In the genomic region with DNA sequence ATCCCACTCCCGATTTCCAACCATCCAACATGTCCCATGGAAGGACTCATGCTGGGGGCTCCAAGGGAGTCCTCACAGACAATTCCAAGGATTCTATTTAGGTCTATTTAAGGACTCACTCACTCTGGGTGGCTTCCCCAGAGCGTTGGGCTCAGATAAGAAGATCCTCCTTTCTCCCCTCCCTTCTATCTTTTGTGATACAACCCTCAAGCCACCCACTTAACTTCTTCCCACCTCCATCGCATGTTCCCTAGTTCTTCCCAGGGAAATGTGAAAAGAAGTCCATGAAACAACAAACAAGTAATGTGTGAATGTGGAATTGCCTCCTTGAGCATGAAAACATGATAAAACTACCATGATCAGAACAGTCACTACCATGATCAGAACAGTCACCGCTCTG, we compare ENCODE assay signal across 31 cellular contexts. TPM values are rescaled to one million over a fixed set of nuclear protein-coding genes. Genes with fewer than 3 reads are reported as not detected.
DNase-seq lines count a peak whose midpoint lies in the region; ATAC-seq and TF ChIP-seq lines count a peak whose summit lies in the region.
"Had no signal": no experiment of that assay in that cellular context is flagged by ENCODE, and none has a peak within 500 bp of the region (broad histone marks: within the 10 kb centered on the region; RNA-seq: fewer than 3 reads in every experiment).

No MANE protein-coding gene starts in this region.

- H3K79me2 ChIP-seq in mammary epithelial cell (ENCODE audit: insufficient read depth, low read length) = no peaks in the 10 kb centered on the region

- in situ Hi-C loops in mammary epithelial cell (cut with MboI; ENCODE audit: low sequenced_read_pairs in 2 of 2) = no loop called here

- H3K4me2 ChIP-seq in mammary epithelial cell (ENCODE audit: insufficient read depth, low read depth, low read length) = no peak overlapping the region
- H3K4me2 ChIP-seq: hepatocyte had no signal

- H3K4me3 ChIP-seq in mammary epithelial cell (replicated peaks in 1 of 3; ENCODE audit: insufficient read depth in 1 of 3, low read depth in 2 of 3, low read length in 3 of 3) (no peak overlapping the region), subcutaneous abdominal adipose tissue (ENCODE audit: low read depth in 1 of 5, low read length in 5 of 5) (no peak overlapping the region)
- H3K4me3 ChIP-seq: esophagus squamous epithelium, hepatocyte, skin epidermis had no signal

- intact Hi-C loops in MCF 10A (cut with micrococcal nuclease) = no loop called here
- intact Hi-C loops in mammary epithelial cell (cut with micrococcal nuclease) = no loop called here

- TF ChIP-seq CTCF in MCF 10A (IDR thresholded peaks at IDR 0.05; ENCODE audit: unreplicated experiment) = no peak
- no peak for TF ChIP-seq CTCF in mammary epithelial cell (conservative IDR thresholded peaks at IDR 0.05 in 1 of 2, IDR thresholded peaks at IDR 0.05 in 1 of 2; ENCODE audit: extremely low read depth in 1 of 2, insufficient read depth in 1 of 2, low read depth in 1 of 2, low read length in 2 of 2)

- no peak overlapping the region for H3K4me3 Mint-ChIP-seq in MCF 10A (ENCODE audit: unreplicated experiment)
- H3K4me3 Mint-ChIP-seq: activated T-cell treated with anti-CD3 and anti-CD28 coated beads, Interleukin-2, amount 50 U/mL, for 4 hours; CD4-positive, CD25-positive, alpha-beta regulatory T cell; natural killer cell treated with Interleukin-12 subunit alpha and Interleukin-12 subunit beta and Interleukin-15 and Interleukin-18, amount 100 ng/mL, for 72 hours had no signal

- H3K4me1 ChIP-seq in mammary epithelial cell (ENCODE audit: insufficient read depth, low read length) (no peaks in the 10 kb centered on the region), subcutaneous abdominal adipose tissue (ENCODE audit: control insufficient read depth in 5 of 5, insufficient read depth in 5 of 5, low read length in 5 of 5) (peaks cover 0 to 42% (median 8%) of the 10 kb centered on the region in 5 donors)
- H3K4me1 ChIP-seq: foreskin keratinocyte had no signal

- H3K9me3 ChIP-seq in mammary epithelial cell (replicated peaks; ENCODE audit: insufficient read depth, low read length) (peaks cover 7% of the 10 kb centered on the region), subcutaneous abdominal adipose tissue (ENCODE audit: control insufficient read depth in 5 of 5, low read length in 5 of 5) (peaks cover 0 to 2% (median 0%) of the 10 kb centered on the region in 5 donors)
- H3K9me3 ChIP-seq: esophagus squamous epithelium had no signal

- H3K27ac ChIP-seq in mammary epithelial cell (ENCODE audit: insufficient read depth, low read depth, low read length) (no peak overlapping the region), layer of hippocampus (ENCODE audit: low read depth, low read length) (peak overlapping the region; percentile 48), subcutaneous abdominal adipose tissue (ENCODE audit: low read depth, low read length) (peak overlapping the region; percentile 66)
- H3K27ac ChIP-seq: foreskin keratinocyte, hepatocyte had no signal

- WGBS in mammary epithelial cell (ENCODE audit: low coverage, missing lambda C conversion rate) = 96% methylated on average over 3 of the region's 4 CpGs

- H3K4me1 Mint-ChIP-seq in MCF 10A (ENCODE audit: insufficient read depth, unreplicated experiment) = peaks cover 8% of the 10 kb centered on the region
- H3K4me1 Mint-ChIP-seq: CD4-positive, CD25-positive, alpha-beta regulatory T cell had no signal

- no peak overlapping the region for H3K9ac ChIP-seq in mammary epithelial cell (ENCODE audit: insufficient read depth, low read length)
- peak overlapping the region in 2 of 5 donors; percentile 13 to 52 for H3K9ac ChIP-seq in subcutaneous abdominal adipose tissue (ENCODE audit: low read length in 5 of 5)

- H2AFZ ChIP-seq in mammary epithelial cell (ENCODE audit: low read depth, low read length) = no peak overlapping the region
- H2AFZ ChIP-seq: hepatocyte had no signal

- no peaks in the 10 kb centered on the region for H3K9me3 Mint-ChIP-seq in MCF 10A (ENCODE audit: unreplicated experiment)
- H3K9me3 Mint-ChIP-seq: activated T-cell treated with anti-CD3 and anti-CD28 coated beads, Interleukin-2, amount 50 U/mL, for 4 hours; CD4-positive, CD25-positive, alpha-beta regulatory T cell; natural killer cell treated with Interleukin-12 subunit alpha and Interleukin-12 subunit beta and Interleukin-15 and Interleukin-18, amount 100 ng/mL, for 72 hours had no signal

- H3K27me3 Mint-ChIP-seq in MCF 10A (ENCODE audit: insufficient read depth, unreplicated experiment) = no peaks in the 10 kb centered on the region

- no peaks in the 10 kb centered on the region for H4K20me1 ChIP-seq in mammary epithelial cell (ENCODE audit: insufficient read depth, low read length)

- H3K27me3 ChIP-seq in mammary epithelial cell (ENCODE audit: insufficient read depth, low read length) (no peaks in the 10 kb centered on the region), layer of hippocampus (ENCODE audit: control insufficient read depth, insufficient read depth, low read length) (no peaks in the 10 kb centered on the region), subcutaneous abdominal adipose tissue (ENCODE audit: control insufficient read depth in 5 of 5, insufficient read depth in 4 of 5, low read length in 5 of 5) (no peaks in the 10 kb centered on the region)
- H3K27me3 ChIP-seq: esophagus squamous epithelium, foreskin keratinocyte, hepatocyte had no signal

- POLR2A ChIA-PET in MCF 10A (lab: Yijun Ruan, JAX) = no interaction called here

- CTCF ChIA-PET in MCF 10A (lab: Yijun Ruan, JAX) (no interaction called here), mammary epithelial cell (lab: Charles Lee; ENCODE audit: low non-redundant PET) (no interaction called here)

- dilution Hi-C loops in mammary epithelial cell (cut with HindIII; ENCODE audit: low sequenced_read_pairs) = loop anchor here (5.0 to 10.0 kb wide), 3 partner anchors 70 to 450 kb away; no protein-coding TSS in a partner anchor

- DNase-seq in MCF 10A (ENCODE audit: unreplicated experiment) (no peak), mammary epithelial cell (no peak), cerebellar nuclear complex (lab: John Stamatoyannopoulos, UW) (no peak), NAMALWA (ENCODE audit: low spot score) (no peak)
- DNase-seq: 8988T; activated CD4-positive, alpha-beta T cell treated with anti-CD3 and anti-CD28 coated beads, Interleukin-2, amount 50 U/mL, for 1 hour; activated CD4-positive, CD25-positive, alpha-beta regulatory T cell; activated gamma-delta T cell treated with Interleukin-2 at 50 U/mL for 16 hours; activated T-cell treated with anti-CD3 and anti-CD28 coated beads, Interleukin-2, amount 50 U/mL, for 4 hours; Calu3; CD4-positive, CD25-positive, alpha-beta regulatory T cell; central memory CD4-positive, alpha-beta T cell; dermis blood vessel endothelial cell; DMS79; esophagus squamous epithelium; foreskin keratinocyte; KBM-7; left cardiac atrium; NCI-H1105 treated with DMSO at 0.1 percent for 48 hours; NCI-H2029; NCI-H524; PC-3; stimulated activated naive CD4-positive, alpha-beta T cell; trophoblast cell had no signal

- no peak for ATAC-seq in GM19452 (IDR thresholded peaks at IDR 0.05; ENCODE audit: unreplicated experiment)
- ATAC-seq in HG03039 (IDR thresholded peaks at IDR 0.05; ENCODE audit: unreplicated experiment) = no peak
- ATAC-seq: activated T-cell treated with anti-CD3 and anti-CD28 coated beads, Interleukin-2, amount 50 U/mL, for 4 hours; foreskin keratinocyte; left cardiac atrium; natural killer cell treated with Interleukin-12 subunit alpha and Interleukin-12 subunit beta and Interleukin-15 and Interleukin-18, amount 100 ng/mL, for 72 hours; PC-3 had no signal

- H3K27ac Mint-ChIP-seq in MCF 10A (ENCODE audit: low read depth, unreplicated experiment) = peak overlapping the region; percentile 17
- H3K27ac Mint-ChIP-seq: CD4-positive, CD25-positive, alpha-beta regulatory T cell; natural killer cell treated with Interleukin-12 subunit alpha and Interleukin-12 subunit beta and Interleukin-15 and Interleukin-18, amount 100 ng/mL, for 72 hours had no signal

- no peaks in the 10 kb centered on the region for H3K36me3 ChIP-seq in mammary epithelial cell (ENCODE audit: insufficient read depth, low read length)
- peaks cover 0 to 14% (median 11%) of the 10 kb centered on the region in 5 donors for H3K36me3 ChIP-seq in subcutaneous abdominal adipose tissue (ENCODE audit: control insufficient read depth in 5 of 5, insufficient read depth in 5 of 5, low read length in 5 of 5)

- BruUV-seq in MCF 10A (replicated peaks; lab: Mats Ljungman, UMichigan) (no TSS peak), mammary epithelial cell (replicated peaks; lab: Mats Ljungman, UMichigan) (no TSS peak)

- H3K36me3 Mint-ChIP-seq in MCF 10A (ENCODE audit: insufficient read depth, unreplicated experiment) = peaks cover 15% of the 10 kb centered on the region
- H3K36me3 Mint-ChIP-seq: natural killer cell treated with Interleukin-12 subunit alpha and Interleukin-12 subunit beta and Interleukin-15 and Interleukin-18, amount 100 ng/mL, for 72 hours had no signal

RNA-seq across cellular contexts. Expression of a gene that starts 29.4 kb away (rescaled TPM):
- 8.8 and 11.8 TPM in 2 replicates for total RNA-seq in MCF 10A (2022)
- 10 to 100 TPM in 1 of 2 donors, 1 to 10 TPM in 1; 9.3 to 20.7 TPM for total RNA-seq in mammary epithelial cell
- polyA plus RNA-seq in mammary epithelial cell = 1.2 TPM
- 3.6 TPM for polyA minus RNA-seq in mammary epithelial cell
